Comparison of ENCODE assay signal across 16 cellular contexts in genomic region chr6:156853733-156854132, GRCh38.
DNase-seq lines count a peak whose midpoint lies in the region; ATAC-seq, FAIRE-seq and TF ChIP-seq lines count a peak whose summit lies in the region.
"Had no signal": no experiment of that assay in that cellular context is flagged by ENCODE, and none has a peak within 500 bp of the region (broad histone marks: within the 10 kb centered on the region; RNA-seq: fewer than 3 reads in every experiment).

No MANE protein-coding gene starts in this region.

- peaks cover 95% of the 10 kb centered on the region for H3K79me2 ChIP-seq in HepG2 (ENCODE audit: insufficient read depth, low read length)

- H3K4me1 ChIP-seq in HepG2 (ENCODE audit: insufficient read depth, low read length) (peaks cover 16% of the 10 kb centered on the region; the same call in 1 of the 2 replicates), right lobe of liver (peaks cover 0 to 3% (median 0%) of the 10 kb centered on the region in 4 donors), iPS-20b (ENCODE audit: insufficient read depth, low read length) (peaks cover 64% of the 10 kb centered on the region)

- peaks cover 59% of the 10 kb centered on the region for H3K4me1 Mint-ChIP-seq in T-helper 17 cell

- H3K9me3 ChIP-seq in HepG2 (ENCODE audit: low read length), result no peaks in the 10 kb centered on the region
- H3K9me3 ChIP-seq in right lobe of liver, result no peaks in the 10 kb centered on the region
- no peaks in the 10 kb centered on the region for H3K9me3 ChIP-seq in T-helper 17 cell (ENCODE audit: control insufficient read depth, low read length, poor library complexity, severe bottlenecking)
- no peaks in the 10 kb centered on the region for H3K9me3 ChIP-seq in iPS-20b (ENCODE audit: insufficient read depth, low read depth, low read length)
- H3K9me3 ChIP-seq: SJSA1 had no signal

- in situ Hi-C loops in HepG2 (cut with HindIII; ENCODE audit: extremely low pct_ligation_motif_present, low pct_unique_long_range_greater_than_20kb), result no loop called here

- no peak overlapping the region for H3K4me3 Mint-ChIP-seq in T-helper 17 cell

- no peak overlapping the region for H3K4me2 ChIP-seq in HepG2 (ENCODE audit: low read depth, low read length)

- no peaks in the 10 kb centered on the region for H3K27me3 Mint-ChIP-seq in T-helper 17 cell

- WGBS in HepG2 (ENCODE audit: low lambda C conversion rate), result 97% methylated on average over 5 of the region's 5 CpGs
- 91% methylated on average over 5 of the region's 5 CpGs for WGBS in right lobe of liver (ENCODE audit: insufficient coverage, low coverage, low lambda C conversion rate, missing lambda C conversion rate)

- no TSS peak for BruUV-seq in HepG2 (replicated peaks; lab: Mats Ljungman, UMichigan)

- FAIRE-seq in HepG2 (lab: Jason Lieb, UNC), result no peak
- FAIRE-seq: A204.1 had no signal

- DNase-seq in HepG2 (ENCODE audit: low spot score) (no peak), right lobe of liver (no peak), T-helper 17 cell (no peak), amygdala (lab: John Stamatoyannopoulos, UW) (no peak), medulla oblongata (ENCODE audit: extremely low spot score) (no peak)
- DNase-seq: DMS79 treated with DMSO at 0.1 percent for 48 hours, HCEC 1CT, NCI-H1436 treated with DMSO at 0.1 percent for 48 hours, NCI-H2081, NCI-H2227 treated with DMSO at 0.1 percent for 48 hours, PC-3 had no signal

- TF ChIP-seq EP300 in HepG2 (IDR thresholded peaks at IDR 0.05; ENCODE audit: low read depth in 2 of 2, low read length in 2 of 2) (no peak), HepG2 (CRISPR knock-in tag; IDR thresholded peaks at IDR 0.05; ENCODE audit: borderline replicate concordance) (no peak)

- H3K27me3 ChIP-seq in HepG2 (ENCODE audit: control insufficient read depth in 1 of 2, insufficient read depth in 2 of 2, low read length in 2 of 2), result no peaks in the 10 kb centered on the region
- no peaks in the 10 kb centered on the region for H3K27me3 ChIP-seq in right lobe of liver
- H3K27me3 ChIP-seq in iPS-20b (ENCODE audit: insufficient read depth, low read length), result no peaks in the 10 kb centered on the region
- H3K27me3 ChIP-seq: SJSA1 had no signal

- H3K36me3 Mint-ChIP-seq in T-helper 17 cell (ENCODE audit: low read depth), result no peaks in the 10 kb centered on the region

- intact Hi-C loops in HepG2 (cut with micrococcal nuclease; ENCODE audit: unreplicated experiment) (no loop called here), right lobe of liver (cut with DNase I) (no loop called here)

- no peak for ATAC-seq in HepG2
- no peak for ATAC-seq in right lobe of liver
- no peak for ATAC-seq in T-helper 17 cell
- no peak for ATAC-seq in HG02623 (IDR thresholded peaks at IDR 0.05; ENCODE audit: unreplicated experiment)
- no peak for ATAC-seq in GM21717 (IDR thresholded peaks at IDR 0.05; ENCODE audit: unreplicated experiment)
- ATAC-seq: PC-3 had no signal

- TF ChIP-seq CTCF in HepG2 (CRISPR knock-in tag; IDR thresholded peaks at IDR 0.05) (no peak), right lobe of liver (IDR thresholded peaks at IDR 0.05) (no peak)

- H2AFZ ChIP-seq in HepG2 (ENCODE audit: low read length), result no peak overlapping the region

- H3K27ac Mint-ChIP-seq in T-helper 17 cell, result peak overlapping the region; percentile 62

- no peak for TF ChIP-seq RAD21 in HepG2 (CRISPR knock-in tag; IDR thresholded peaks at IDR 0.05)

- H3K9ac ChIP-seq in HepG2 (ENCODE audit: insufficient read depth, low read depth, low read length) (no peak overlapping the region), iPS-20b (ENCODE audit: low read depth, low read length) (peak overlapping the region; percentile 40)

- H3K4me3 ChIP-seq in HepG2 (replicated peaks in 1 of 3; ENCODE audit: insufficient read depth in 1 of 3, low read depth in 2 of 3, low read length in 3 of 3) (no peak overlapping the region), right lobe of liver (no peak overlapping the region), iPS-20b (ENCODE audit: low read length) (peak overlapping the region; percentile 52; the same call in 1 of the 2 replicates)
- H3K4me3 ChIP-seq: SJSA1 had no signal

- TF ChIP-seq POLR2A in HepG2 (IDR thresholded peaks at IDR 0.05; ENCODE audit: insufficient read depth in 1 of 2, low read depth in 2 of 2, low read length in 2 of 2) (no peak), right lobe of liver (IDR thresholded peaks at IDR 0.05) (no peak)

- CTCF ChIA-PET in HepG2 (lab: Yijun Ruan, JAX; ENCODE audit: low intra/inter-chr PET ratio, low total read pairs), result no interaction called here

- POLR2A ChIA-PET in HepG2 (lab: Yijun Ruan, JAX), result no interaction called here

- peaks cover 12% of the 10 kb centered on the region for H4K20me1 ChIP-seq in HepG2 (ENCODE audit: insufficient read depth, low read length)

- H3K36me3 ChIP-seq in HepG2 (replicated peaks in 1 of 2; ENCODE audit: control insufficient read depth in 1 of 2, insufficient read depth in 2 of 2, low read length in 2 of 2) (peaks cover 0 to 2% of the 10 kb centered on the region in 2 experiments; a peak in 3 of 5 replicates), right lobe of liver (no peaks in the 10 kb centered on the region), iPS-20b (ENCODE audit: insufficient read depth, low read depth, low read length) (no peaks in the 10 kb centered on the region)
- H3K36me3 ChIP-seq: SJSA1 had no signal

- H3K27ac ChIP-seq in HepG2 (ENCODE audit: extremely low read length, insufficient read depth, low read length), result no peak overlapping the region
- no peak overlapping the region for H3K27ac ChIP-seq in right lobe of liver
- H3K27ac ChIP-seq in iPS-20b (ENCODE audit: low read length), result peak overlapping the region; percentile 34
- H3K27ac ChIP-seq: SJSA1 had no signal

TF ChIP-seq in HepG2, 621 proteins besides CTCF, POLR2A, EP300 and RAD21:
- TF ChIP-seq ZNF121 (CRISPR knock-in tag; IDR thresholded peaks at IDR 0.05) (peak; percentile 94), ZNF350 (CRISPR knock-in tag; IDR thresholded peaks at IDR 0.05; ENCODE audit: borderline replicate concordance, low read depth) (no peak), ZBTB37 (CRISPR knock-in tag; IDR thresholded peaks at IDR 0.05) (no peak), KDM3A (CRISPR knock-in tag; IDR thresholded peaks at IDR 0.05; ENCODE audit: low read depth) (no peak), MIXL1 (CRISPR knock-in tag; IDR thresholded peaks at IDR 0.05) (no peak)
